In genomic region chr14:101813171-101813759, GRCh38 we compare ENCODE assay signal across 8 cellular contexts. TPM values are rescaled to one million over a fixed set of nuclear protein-coding genes. Genes with fewer than 3 reads are reported as not detected.
DNase-seq lines count a peak whose midpoint lies in the region; ATAC-seq and TF ChIP-seq lines count a peak whose summit lies in the region.

No MANE protein-coding gene starts in this region.

- H3K4me2 ChIP-seq in mesendoderm (ENCODE audit: low read length) = no peak overlapping the region

- POLR2A ChIA-PET in HEK293 (lab: Yijun Ruan, JAX) = no interaction called here
- POLR2A ChIA-PET in activated CD4-positive, alpha-beta memory T cell treated with anti-CD3 and anti-CD28 coated beads, Interleukin-2, amount 10 ng/mL, durations not matched to agents 7 days and 5 days (lab: Charles Lee) = interaction anchor here (0.7 to 12.1 kb wide), 17 partner anchors 6 to 1747 kb away, joined by 3 to 823 read pairs (median 5); no protein-coding TSS in a partner anchor

- peaks cover 74% of the 10 kb centered on the region for H3K36me3 Mint-ChIP-seq in activated CD4-positive, alpha-beta memory T cell treated with anti-CD3 and anti-CD28 coated beads, Interleukin-2, amount 10 ng/mL, durations not matched to agents 7 days and 5 days (ENCODE audit: low read depth)

- peak overlapping the region; percentile 83 for H3K4me3 Mint-ChIP-seq in activated CD4-positive, alpha-beta memory T cell treated with anti-CD3 and anti-CD28 coated beads, Interleukin-2, amount 10 ng/mL, durations not matched to agents 7 days and 5 days

- 45 to 46% methylated on average over 7 of the region's 7 CpGs for WGBS in heart right ventricle, 2 donors
- WGBS in mesendoderm (ENCODE audit: extremely low coverage, insufficient coverage, low lambda C conversion rate) = no CpG with 5 or more reads among the region's 7 CpGs

- peaks cover 54% of the 10 kb centered on the region for H3K79me2 ChIP-seq in mesendoderm (ENCODE audit: control insufficient read depth, insufficient read depth, low read length)

- H4K8ac ChIP-seq in mesendoderm (ENCODE audit: low read depth, low read length) = no peak overlapping the region

- H3K4me3 ChIP-seq in HEK293 (ENCODE audit: low read depth, low read length) (no peak overlapping the region), heart right ventricle (no peak overlapping the region), skeletal muscle tissue (ENCODE audit: low read length in 3 of 3) (peak overlapping the region in 1 of 3 donors; percentile 20), mesendoderm (ENCODE audit: low read length) (no peak overlapping the region), SJCRH30 (no peak overlapping the region)

- no peaks in the 10 kb centered on the region for H3K27me3 Mint-ChIP-seq in activated CD4-positive, alpha-beta memory T cell treated with anti-CD3 and anti-CD28 coated beads, Interleukin-2, amount 10 ng/mL, durations not matched to agents 7 days and 5 days

- H3K9ac ChIP-seq in skeletal muscle tissue (ENCODE audit: low read depth in 1 of 3, low read length in 3 of 3) (peak overlapping the region in 1 of 3 donors; percentile 5), mesendoderm (ENCODE audit: low read length) (no peak overlapping the region)

- no peak overlapping the region for H3K27ac ChIP-seq in HEK293 (ENCODE audit: extremely low read depth, low read depth, low read length)
- peak overlapping the region; percentile 39 to 100 (median 90) for H3K27ac ChIP-seq in heart right ventricle
- peak overlapping the region; percentile 98 for H3K27ac ChIP-seq in skeletal muscle tissue (ENCODE audit: low read depth, low read length)
- H3K27ac ChIP-seq in mesendoderm (ENCODE audit: low read depth, low read length) = no peak overlapping the region
- H3K27ac ChIP-seq in SJCRH30 = no peak overlapping the region

- H3K4me1 ChIP-seq in HEK293 (ENCODE audit: control insufficient read depth, insufficient read depth, low read length) (peaks cover 12% of the 10 kb centered on the region), heart right ventricle (peaks cover 15 to 82% (median 70%) of the 10 kb centered on the region in 9 donors), skeletal muscle tissue (ENCODE audit: control insufficient read depth in 3 of 3, insufficient read depth in 3 of 3, low read length in 3 of 3) (peaks cover 34 to 40% (median 35%) of the 10 kb centered on the region in 3 donors), mesendoderm (ENCODE audit: control insufficient read depth, low read depth, low read length) (peaks cover 3% of the 10 kb centered on the region), SJCRH30 (peaks cover 3% of the 10 kb centered on the region; the same call in 1 of the 2 replicates)

- H2BK15ac ChIP-seq in mesendoderm (replicated peaks; ENCODE audit: low read depth) = no peak overlapping the region

- H3K9me3 ChIP-seq in HEK293 (ENCODE audit: control insufficient read depth, insufficient read depth, low read depth, low read length) (no peaks in the 10 kb centered on the region), heart right ventricle (no peaks in the 10 kb centered on the region), skeletal muscle tissue (ENCODE audit: control insufficient read depth in 3 of 3, low read length in 3 of 3) (no peaks in the 10 kb centered on the region), SJCRH30 (replicated peaks) (no peaks in the 10 kb centered on the region)

- peaks cover 75% of the 10 kb centered on the region for H3K4me1 Mint-ChIP-seq in activated CD4-positive, alpha-beta memory T cell treated with anti-CD3 and anti-CD28 coated beads, Interleukin-2, amount 10 ng/mL, durations not matched to agents 7 days and 5 days

- H3K36me3 ChIP-seq in HEK293 (ENCODE audit: control insufficient read depth in 2 of 2, insufficient read depth in 1 of 2, low read length in 2 of 2) (peaks cover 0 to 12% of the 10 kb centered on the region in 2 experiments; a peak in 2 of 3 replicates), heart right ventricle (peaks cover 0 to 19% (median 0%) of the 10 kb centered on the region in 9 donors), skeletal muscle tissue (ENCODE audit: control insufficient read depth in 3 of 3, insufficient read depth in 3 of 3, low read length in 3 of 3) (no peaks in the 10 kb centered on the region), mesendoderm (ENCODE audit: control insufficient read depth, insufficient read depth, low read length) (no peaks in the 10 kb centered on the region), SJCRH30 (peaks cover 7% of the 10 kb centered on the region; the same call in 1 of the 2 replicates)

- TF ChIP-seq CTCF in HEK293 (tag by site-specific recombination; IDR thresholded peaks at IDR 0.05) (no peak), heart right ventricle (IDR thresholded peaks at IDR 0.05) (no peak)

- CTCF ChIA-PET in HEK293 (lab: Yijun Ruan, JAX) = interaction anchor here (0.6 kb wide), 1 partner anchor 921 kb away, joined by 3 read pairs; no protein-coding TSS in a partner anchor
- CTCF ChIA-PET in activated CD4-positive, alpha-beta memory T cell treated with anti-CD3 and anti-CD28 coated beads, Interleukin-2, amount 10 ng/mL, durations not matched to agents 7 days and 5 days (lab: Charles Lee) = interaction anchor here (0.9 to 8.6 kb wide), 6 partner anchors 12 to 51 kb away, joined by 3 to 84 read pairs (median 4); no protein-coding TSS in a partner anchor

- H2BK5ac ChIP-seq in mesendoderm (ENCODE audit: low read length) = no peak overlapping the region

- no peak overlapping the region for H3K18ac ChIP-seq in mesendoderm (ENCODE audit: low read length)

- H3K23ac ChIP-seq in mesendoderm (ENCODE audit: low read length) = no peak overlapping the region

- H3K79me1 ChIP-seq in mesendoderm (ENCODE audit: low read length) = peaks cover 27% of the 10 kb centered on the region

- no peak overlapping the region for H2BK120ac ChIP-seq in mesendoderm (ENCODE audit: low read depth, low read length)

- DNase-seq in activated CD4-positive, alpha-beta memory T cell treated with anti-CD3 and anti-CD28 coated beads, Interleukin-2, amount 10 ng/mL, durations not matched to agents 7 days and 5 days = no peak
- DNase-seq in heart right ventricle = peak; percentile 59 to 78
- no peak for DNase-seq in mesendoderm
- no peak for DNase-seq in ecto neural progenitor cell (ENCODE audit: low spot score)
- no peak for DNase-seq in SJCRH30
- DNase-seq in cerebellar nuclear complex (lab: John Stamatoyannopoulos, UW) = no peak

- H4K5ac ChIP-seq in mesendoderm (ENCODE audit: low read length) = no peak overlapping the region

- H3K9me3 Mint-ChIP-seq in activated CD4-positive, alpha-beta memory T cell treated with anti-CD3 and anti-CD28 coated beads, Interleukin-2, amount 10 ng/mL, durations not matched to agents 7 days and 5 days = no peaks in the 10 kb centered on the region

- H3K27ac Mint-ChIP-seq in activated CD4-positive, alpha-beta memory T cell treated with anti-CD3 and anti-CD28 coated beads, Interleukin-2, amount 10 ng/mL, durations not matched to agents 7 days and 5 days = peak overlapping the region; percentile 96

- H2AK5ac ChIP-seq in mesendoderm (ENCODE audit: low read length) = no peak overlapping the region

- H3K27me3 ChIP-seq in heart right ventricle (no peaks in the 10 kb centered on the region), skeletal muscle tissue (ENCODE audit: control insufficient read depth in 3 of 3, insufficient read depth in 3 of 3, low read length in 3 of 3) (no peaks in the 10 kb centered on the region), mesendoderm (ENCODE audit: insufficient read depth, low read length, poor library complexity) (no peaks in the 10 kb centered on the region), SJCRH30 (no peaks in the 10 kb centered on the region)

- H3K56ac ChIP-seq in mesendoderm (ENCODE audit: low read length) = no peak overlapping the region

- intact Hi-C loops in heart right ventricle (cut with DNase I) = loop anchor here in 1 of 10 donors (5.0 kb wide), 2 partner anchors 39 to 51 kb away; partner anchors contain the start of gene PPP2R5C

- peak; percentile 48 to 85 (median 67) for ATAC-seq in heart right ventricle

- H3K4ac ChIP-seq in mesendoderm (ENCODE audit: low read depth, low read length) = no peak overlapping the region

TF ChIP-seq in HEK293, 187 proteins besides CTCF, POLR2A, EP300 and RAD21 (continues in another document):
- TF ChIP-seq ZNF654 (tag by site-specific recombination; IDR thresholded peaks at IDR 0.05; ENCODE audit: low read depth) (no peak), ZNF138 (tag by site-specific recombination; IDR thresholded peaks at IDR 0.05; ENCODE audit: borderline replicate concordance) (no peak), ZNF692 (tag by site-specific recombination; IDR thresholded peaks at IDR 0.05) (peak; percentile 86), ZFP69B (tag by site-specific recombination; IDR thresholded peaks at IDR 0.05) (peak; percentile 79; the same call in 1 of the 2 replicates), KLF1 (tag by site-specific recombination; IDR thresholded peaks at IDR 0.05) (peak; percentile 64)

RNA-seq across cellular contexts. Expression of gene PPP2R5C, which starts 51.8 kb away (rescaled TPM):
- total RNA-seq in activated CD4-positive, alpha-beta memory T cell treated with anti-CD3 and anti-CD28 coated beads, Interleukin-2, amount 10 ng/mL, durations not matched to agents 7 days and 5 days = 100 to 1,000 TPM; 338 to 348 TPM
- total RNA-seq in heart right ventricle (100 to 1,000 TPM; 183 to 257 (median 224) TPM), skeletal muscle tissue (55.3 TPM)
- polyA plus RNA-seq in heart right ventricle = 100 to 1,000 TPM in 1 of 2 donors, 10 to 100 TPM in 1; 66.8 to 157 TPM
- 159 TPM for polyA plus RNA-seq in mesendoderm (2013, experiment 1 of 2)
- 160 TPM for polyA plus RNA-seq in mesendoderm (2013, experiment 2 of 2)
- total RNA-seq in SJCRH30 (2014; rRNA removed; shearing (Covaris generic)) = 138 and 161 TPM in 2 replicates

Comparison
In these comparisons a context has a peak if more than half of its experiments do, and no peak if none do; other contexts are left out.
1. H3K27ac ChIP-seq: peak in heart right ventricle (10 of 10) and skeletal muscle tissue (single experiment); none in HEK293 (single experiment), mesendoderm (single experiment) and SJCRH30 (single experiment).
2. DNase-seq: peak in heart right ventricle (2 of 2); none in activated CD4-positive, alpha-beta memory T cell treated with anti-CD3 and anti-CD28 coated beads, Interleukin-2, amount 10 ng/mL, durations not matched to agents 7 days and 5 days (single experiment), mesendoderm (single experiment), ecto neural progenitor cell (single experiment), SJCRH30 (0 of 2) and cerebellar nuclear complex (0 of 2).